8 cellular contexts compared by ENCODE assay signal in the genomic region with DNA sequence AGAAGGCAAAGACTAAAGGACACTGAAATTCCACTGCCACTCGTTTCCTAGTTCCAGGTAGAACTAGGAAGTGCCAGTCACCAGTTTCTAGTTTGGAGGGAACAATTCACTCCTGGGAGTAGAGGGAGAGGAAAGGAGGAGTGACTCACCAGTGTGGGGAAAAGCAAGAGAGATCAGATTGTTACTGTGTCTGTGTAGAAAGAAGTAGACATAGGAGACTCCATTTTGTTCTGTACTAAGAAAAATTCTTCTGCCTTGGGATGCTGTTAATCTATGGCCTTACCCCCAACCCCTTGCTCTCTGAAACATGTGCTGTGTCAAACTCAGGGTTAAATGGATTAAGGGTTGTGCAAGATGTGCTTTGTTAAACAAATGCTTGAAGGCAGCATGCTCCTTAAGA. TPM values are rescaled to one million over a fixed set of nuclear protein-coding genes. Genes with fewer than 3 reads are reported as not detected.
DNase-seq lines count a peak whose midpoint lies in the region; ATAC-seq and TF ChIP-seq lines count a peak whose summit lies in the region.
"Not testable (repeated sequence)": the region's sequence is repeated elsewhere in the genome, so short reads cannot be mapped to it uniquely, and the experiment has no call there.
"Had no signal": no experiment of that assay in that cellular context is flagged by ENCODE, and none has a peak within 500 bp of the region (broad histone marks: within the 10 kb centered on the region; RNA-seq: fewer than 3 reads in every experiment).

No MANE protein-coding gene starts in this region.

- H3K4me1 ChIP-seq in Caco-2 (peaks cover 59% of the 10 kb centered on the region), foreskin keratinocyte (peaks cover 38% of the 10 kb centered on the region)

- TF ChIP-seq CTCF in Caco-2 (IDR thresholded peaks at IDR 0.05; ENCODE audit: insufficient read depth in 1 of 2, low read depth in 1 of 2, low read length in 1 of 2, severe bottlenecking in 1 of 2, unreplicated experiment in 1 of 2); cardiac fibroblast (IDR thresholded peaks at IDR 0.05; ENCODE audit: low read depth, low read length); foreskin keratinocyte (conservative IDR thresholded peaks at IDR 0.05): not testable (repeated sequence)

- not testable (repeated sequence) for H3K27me3 Mint-ChIP-seq in Caco-2 (ENCODE audit: insufficient read depth, unreplicated experiment); activated CD4-positive, alpha-beta memory T cell treated with anti-CD3 and anti-CD28 coated beads for 36 hours; memory B cell

- DNase-seq in Caco-2; activated CD4-positive, alpha-beta memory T cell treated with anti-CD3 and anti-CD28 coated beads for 36 hours; memory B cell (ENCODE audit: low spot score in 2 of 2); stimulated activated effector memory CD8-positive, alpha-beta T cell treated with anti-CD3 and anti-CD28 coated beads, Interleukin-12 subunit alpha, Interleukin-12 subunit beta, amount 100 ng/mL, for 72 hours (ENCODE audit: low spot score in 2 of 2): not testable (repeated sequence)
- DNase-seq in LHCN-M2 (ENCODE audit: low read depth) = peak; percentile 28
- peak; percentile 26 to 56 for DNase-seq in cardiac fibroblast (ENCODE audit: low read depth in 2 of 2)
- DNase-seq in foreskin keratinocyte = peak in 1 of 2 donors; percentile 67

- peak overlapping the region; percentile 89 for H3K4me3 Mint-ChIP-seq in Caco-2 (ENCODE audit: unreplicated experiment)
- H3K4me3 Mint-ChIP-seq in activated CD4-positive, alpha-beta memory T cell treated with anti-CD3 and anti-CD28 coated beads for 36 hours; memory B cell; stimulated activated effector memory CD8-positive, alpha-beta T cell treated with anti-CD3 and anti-CD28 coated beads, Interleukin-12 subunit alpha, Interleukin-12 subunit beta, amount 100 ng/mL, for 72 hours: not testable (repeated sequence)

- intact Hi-C loops in Caco-2 (cut with micrococcal nuclease; ENCODE audit: unreplicated experiment); activated CD4-positive, alpha-beta memory T cell treated with anti-CD3 and anti-CD28 coated beads for 36 hours (cut with micrococcal nuclease): not testable (repeated sequence)

- not testable (repeated sequence) for BruUV-seq in Caco-2 (replicated peaks; lab: Mats Ljungman, UMichigan)

- H3K27me3 ChIP-seq in Caco-2 (replicated peaks; ENCODE audit: control insufficient read depth, insufficient read depth, low read length); foreskin keratinocyte: not testable (repeated sequence)

- H3K9me3 Mint-ChIP-seq in Caco-2 (ENCODE audit: unreplicated experiment); activated CD4-positive, alpha-beta memory T cell treated with anti-CD3 and anti-CD28 coated beads for 36 hours; memory B cell; stimulated activated effector memory CD8-positive, alpha-beta T cell treated with anti-CD3 and anti-CD28 coated beads, Interleukin-12 subunit alpha, Interleukin-12 subunit beta, amount 100 ng/mL, for 72 hours: not testable (repeated sequence)

- CTCF ChIA-PET in Caco-2 (lab: Charles Lee); activated CD4-positive, alpha-beta memory T cell treated with anti-CD3 and anti-CD28 coated beads for 36 hours (lab: Charles Lee): not testable (repeated sequence)

- peaks cover 62% of the 10 kb centered on the region for H3K36me3 Mint-ChIP-seq in Caco-2 (ENCODE audit: insufficient read depth, unreplicated experiment)
- not testable (repeated sequence) for H3K36me3 Mint-ChIP-seq in activated CD4-positive, alpha-beta memory T cell treated with anti-CD3 and anti-CD28 coated beads for 36 hours; memory B cell; stimulated activated effector memory CD8-positive, alpha-beta T cell treated with anti-CD3 and anti-CD28 coated beads, Interleukin-12 subunit alpha, Interleukin-12 subunit beta, amount 100 ng/mL, for 72 hours

- POLR2A ChIA-PET in Caco-2 (lab: Charles Lee); activated CD4-positive, alpha-beta memory T cell treated with anti-CD3 and anti-CD28 coated beads for 36 hours (lab: Charles Lee): not testable (repeated sequence)

- peak overlapping the region; percentile 67 for H3K27ac ChIP-seq in foreskin keratinocyte

- not testable (repeated sequence) for H3K9me3 ChIP-seq in Caco-2

- H3K27ac Mint-ChIP-seq in Caco-2 (ENCODE audit: unreplicated experiment) = peak overlapping the region; percentile 80
- H3K27ac Mint-ChIP-seq in activated CD4-positive, alpha-beta memory T cell treated with anti-CD3 and anti-CD28 coated beads for 36 hours = peak overlapping the region; percentile 55
- H3K27ac Mint-ChIP-seq in memory B cell = peak overlapping the region; percentile 26
- peak overlapping the region; percentile 10 for H3K27ac Mint-ChIP-seq in stimulated activated effector memory CD8-positive, alpha-beta T cell treated with anti-CD3 and anti-CD28 coated beads, Interleukin-12 subunit alpha, Interleukin-12 subunit beta, amount 100 ng/mL, for 72 hours

- not testable (repeated sequence) for H3K36me3 ChIP-seq in Caco-2 (ENCODE audit: control insufficient read depth, insufficient read depth, low read length)

- H3K4me3 ChIP-seq in Caco-2 (ENCODE audit: low read depth, low read length); cardiac fibroblast (replicated peaks in 1 of 2; ENCODE audit: low read depth in 2 of 2, low read length in 2 of 2): not testable (repeated sequence)

- not testable (repeated sequence) for ATAC-seq in foreskin keratinocyte; memory B cell (ENCODE audit: low read depth); stimulated activated effector memory CD8-positive, alpha-beta T cell treated with anti-CD3 and anti-CD28 coated beads, Interleukin-12 subunit alpha, Interleukin-12 subunit beta, amount 100 ng/mL, for 72 hours

- H3K4me1 Mint-ChIP-seq in Caco-2 (ENCODE audit: low read depth, unreplicated experiment) (peaks cover 55% of the 10 kb centered on the region), memory B cell (peaks cover 37% of the 10 kb centered on the region)
- H3K4me1 Mint-ChIP-seq in activated CD4-positive, alpha-beta memory T cell treated with anti-CD3 and anti-CD28 coated beads for 36 hours (ENCODE audit: low read depth) = peaks cover 61% of the 10 kb centered on the region
- peaks cover 66% of the 10 kb centered on the region for H3K4me1 Mint-ChIP-seq in stimulated activated effector memory CD8-positive, alpha-beta T cell treated with anti-CD3 and anti-CD28 coated beads, Interleukin-12 subunit alpha, Interleukin-12 subunit beta, amount 100 ng/mL, for 72 hours

RNA-seq across cellular contexts. Expression of a gene that starts 4.3 kb away (rescaled TPM):
- total RNA-seq in Caco-2 (2022) = 182 and 196 TPM in 2 replicates
- total RNA-seq in LHCN-M2 (2014; rRNA removed) = 1.4 and 2.6 TPM in 2 replicates
- polyA plus RNA-seq in LHCN-M2 (2012) = 1.9 TPM
- total RNA-seq in activated CD4-positive, alpha-beta memory T cell treated with anti-CD3 and anti-CD28 coated beads for 36 hours = 10 to 100 TPM; 21.3 to 25.3 TPM
- 121 and 143 TPM in 2 replicates for total RNA-seq in foreskin keratinocyte
- 47.6 and 50.7 TPM in 2 replicates for polyA plus RNA-seq in foreskin keratinocyte

RNA-seq across cellular contexts. Expression of a gene that starts 22.1 kb away (rescaled TPM):
- total RNA-seq in Caco-2 (2022) = 24.8 and 26.8 TPM in 2 replicates
- total RNA-seq in LHCN-M2 (2014; rRNA removed) = 14.7 and 27.3 TPM in 2 replicates
- 23.0 TPM for polyA plus RNA-seq in LHCN-M2 (2012)
- 10 to 100 TPM; 70.2 to 77.7 TPM for total RNA-seq in activated CD4-positive, alpha-beta memory T cell treated with anti-CD3 and anti-CD28 coated beads for 36 hours
- 96.4 and 98.1 TPM in 2 replicates for total RNA-seq in foreskin keratinocyte
- 140 and 153 TPM in 2 replicates for polyA plus RNA-seq in foreskin keratinocyte
- total RNA-seq: chondrocyte had no signal

RNA-seq across cellular contexts. Expression of a gene that starts 29.1 kb away (rescaled TPM):
- total RNA-seq in Caco-2 (2022) (49.7 and 52.7 TPM in 2 replicates), LHCN-M2 (2014; rRNA removed) (76.0 and 83.2 TPM in 2 replicates), foreskin keratinocyte (38.5 and 39.0 TPM in 2 replicates)
- 34.2 TPM for polyA plus RNA-seq in LHCN-M2 (2012)
- total RNA-seq in activated CD4-positive, alpha-beta memory T cell treated with anti-CD3 and anti-CD28 coated beads for 36 hours = 10 to 100 TPM; 43.4 to 43.7 TPM
- 30.9 and 31.0 TPM in 2 replicates for polyA plus RNA-seq in foreskin keratinocyte

RNA-seq across cellular contexts. Expression of a gene that starts 53.0 kb away (rescaled TPM):
- total RNA-seq in Caco-2 (2022) = not detected in 2 replicates
- total RNA-seq in LHCN-M2 (2014; rRNA removed) = not detected in 2 replicates
- polyA plus RNA-seq in LHCN-M2 (2012) = 0.17 TPM
- 100 to 1,000 TPM; 171 to 178 TPM for total RNA-seq in activated CD4-positive, alpha-beta memory T cell treated with anti-CD3 and anti-CD28 coated beads for 36 hours
- not detected in 2 replicates for total RNA-seq in foreskin keratinocyte
- polyA plus RNA-seq in foreskin keratinocyte = not detected in 2 replicates
- total RNA-seq: chondrocyte had no signal

Comparison
In these comparisons a context has a peak if more than half of its experiments do, and no peak if none do; other contexts are left out.
1. H3K27ac Mint-ChIP-seq: peak in every context shown above with its lines; median percentile 80 in Caco-2; 55 in activated CD4-positive, alpha-beta memory T cell treated with anti-CD3 and anti-CD28 coated beads for 36 hours; 26 in memory B cell; 10 in stimulated activated effector memory CD8-positive, alpha-beta T cell treated with anti-CD3 and anti-CD28 coated beads, Interleukin-12 subunit alpha, Interleukin-12 subunit beta, amount 100 ng/mL, for 72 hours.